ENCODE assay signal across 20 cellular contexts in genomic region chr2:30934071-30934470, GRCh38.
A peak's percentile ranks its signal among the peaks of the same experiment; 100 is the strongest.
DNase-seq lines count a peak whose midpoint lies in the region; TF ChIP-seq lines count a peak whose summit lies in the region.
"Had no signal": no experiment of that assay in that cellular context is flagged by ENCODE, and none has a peak within 500 bp of the region (broad histone marks: within the 10 kb centered on the region; RNA-seq: fewer than 3 reads in every experiment).

No MANE protein-coding gene starts in this region.

- H3K9me3 Mint-ChIP-seq in CD4-positive, alpha-beta memory T cell, result no peaks in the 10 kb centered on the region

- POLR2A ChIA-PET in CD4-positive, alpha-beta memory T cell (lab: Charles Lee; ENCODE audit: partially characterized antibody), result no interaction called here

- peaks cover 1 to 3% of the 10 kb centered on the region in 2 donors for H3K27me3 Mint-ChIP-seq in CD4-positive, alpha-beta memory T cell

- CTCF ChIA-PET in CD4-positive, alpha-beta memory T cell (lab: Charles Lee; ENCODE audit: partially characterized antibody), result no interaction called here

- peaks cover 0 to 5% (median 0%) of the 10 kb centered on the region in 11 experiments; a peak in 2 of 22 replicates for H4K20me1 ChIP-seq in BLaER1 treated with 17β-estradiol and CSF1 and Interleukin-3, amounts not matched to agents 10 nM and 100 nM

- no peak overlapping the region for H3K4me3 ChIP-seq in BLaER1 treated with 17β-estradiol and CSF1 and Interleukin-3, amounts not matched to agents 10 nM and 100 nM
- H3K4me3 ChIP-seq in HL-60 (replicated peaks; ENCODE audit: insufficient read depth, low read length) (no peak overlapping the region), dorsolateral prefrontal cortex (no peak overlapping the region), retinal pigment epithelial cell (ENCODE audit: low read length) (no peak overlapping the region), uterus (no peak overlapping the region)
- H3K4me3 ChIP-seq in CD4-positive, alpha-beta memory T cell (ENCODE audit: low read length in 2 of 2), result no peak overlapping the region
- H3K4me3 ChIP-seq: SK-N-MC had no signal

- H3K4me3 Mint-ChIP-seq in CD4-positive, alpha-beta memory T cell, result no peak overlapping the region

- peaks cover 29 to 84% (median 71%) of the 10 kb centered on the region in 11 experiments; a peak in 21 of 22 replicates for H3K36me3 ChIP-seq in BLaER1 treated with 17β-estradiol and CSF1 and Interleukin-3, amounts not matched to agents 10 nM and 100 nM
- H3K36me3 ChIP-seq in uterus, result no peaks in the 10 kb centered on the region
- no peaks in the 10 kb centered on the region for H3K36me3 ChIP-seq in CD4-positive, alpha-beta memory T cell (ENCODE audit: insufficient read depth, low read length)

- intact Hi-C loops in dorsolateral prefrontal cortex (cut with DNase I) (no loop called here), uterus (cut with DNase I; ENCODE audit: low total_unique reads) (no loop called here)
- intact Hi-C loops in CD4-positive, alpha-beta memory T cell (cut with micrococcal nuclease), result no loop called here

- TF ChIP-seq POLR2A in uterus (IDR thresholded peaks at IDR 0.05), result no peak

- no peaks in the 10 kb centered on the region for H3K9me3 ChIP-seq in BLaER1 treated with 17β-estradiol and CSF1 and Interleukin-3, amounts not matched to agents 10 nM and 100 nM (replicated peaks in 1 of 11)
- H3K9me3 ChIP-seq in uterus, result no peaks in the 10 kb centered on the region
- no peaks in the 10 kb centered on the region for H3K9me3 ChIP-seq in CD4-positive, alpha-beta memory T cell (ENCODE audit: control insufficient read depth in 1 of 2, low read length in 2 of 2)

- no peak overlapping the region for H3K9ac ChIP-seq in BLaER1 treated with 17β-estradiol and CSF1 and Interleukin-3, amounts not matched to agents 10 nM and 100 nM

- TF ChIP-seq CTCF in HL-60 (IDR thresholded peaks at IDR 0.05; ENCODE audit: insufficient read depth, low read length), result no peak
- no peak for TF ChIP-seq CTCF in dorsolateral prefrontal cortex (IDR thresholded peaks at IDR 0.05 in 54 of 56, conservative IDR thresholded peaks at IDR 0.05 in 2 of 56; ENCODE audit: low read depth in 1 of 56, partially characterized antibody in 56 of 56)
- no peak for TF ChIP-seq CTCF in retinal pigment epithelial cell (conservative IDR thresholded peaks at IDR 0.05; ENCODE audit: low read depth, low read length)
- TF ChIP-seq CTCF in uterus (IDR thresholded peaks at IDR 0.05), result no peak

- peak overlapping the region in 1 of 11 experiments; percentile 35; a peak in 2 of 22 replicates for H3K27ac ChIP-seq in BLaER1 treated with 17β-estradiol and CSF1 and Interleukin-3, amounts not matched to agents 10 nM and 100 nM
- H3K27ac ChIP-seq in HL-60 (replicated peaks), result peak overlapping the region; percentile 68
- H3K27ac ChIP-seq in dorsolateral prefrontal cortex, result peak overlapping the region in 11 of 59 donors; percentile 16 to 71 (median 43)
- no peak overlapping the region for H3K27ac ChIP-seq in uterus
- no peak overlapping the region for H3K27ac ChIP-seq in CD4-positive, alpha-beta memory T cell (ENCODE audit: low read depth, low read length)
- H3K27ac ChIP-seq: C4-2B, RWPE1, SK-N-MC had no signal

- DNase-seq in HL-60 (ENCODE audit: low read depth in 1 of 2, low spot score in 1 of 2), result peak; percentile 37 to 89
- peak in 9 of 10 donors; percentile 22 to 84 (median 66) for DNase-seq in dorsolateral prefrontal cortex
- DNase-seq in retinal pigment epithelial cell (ENCODE audit: low read depth), result peak; percentile 36
- no peak for DNase-seq in uterus
- no peak for DNase-seq in stimulated activated CD4-positive, alpha-beta T cell treated with anti-CD3 and anti-CD28 coated beads, Interleukin-1b, Interleukin-23, amount 100 ng/mL, for 48 hours
- DNase-seq in CD4-positive, alpha-beta memory T cell, result no peak
- DNase-seq: DMS53; Karpas-422; NCI-H1092 treated with DMSO at 0.1 percent for 48 hours; NCI-H1436 treated with DMSO at 0.1 percent for 48 hours; NCI-H2029; NCI-H226; NCI-H524; NCI-H774; NK-92 treated with Interleukin-12 subunit alpha and Interleukin-12 subunit beta, amount 100 ng/mL, for 24 hours; SHP77 treated with DMSO at 0.1 percent for 48 hours had no signal

- H3K4me1 Mint-ChIP-seq in CD4-positive, alpha-beta memory T cell, result no peaks in the 10 kb centered on the region

- H3K27ac Mint-ChIP-seq in CD4-positive, alpha-beta memory T cell, result no peak overlapping the region

- H3K36me3 Mint-ChIP-seq in CD4-positive, alpha-beta memory T cell, result no peaks in the 10 kb centered on the region

- H3K4me1 ChIP-seq in BLaER1 treated with 17β-estradiol and CSF1 and Interleukin-3, amounts not matched to agents 10 nM and 100 nM, result peaks cover 29 to 62% (median 58%) of the 10 kb centered on the region in 10 experiments
- no peaks in the 10 kb centered on the region for H3K4me1 ChIP-seq in uterus
- no peaks in the 10 kb centered on the region for H3K4me1 ChIP-seq in CD4-positive, alpha-beta memory T cell (ENCODE audit: insufficient read depth, low read length)

- H3K4me2 ChIP-seq in BLaER1 treated with 17β-estradiol and CSF1 and Interleukin-3, amounts not matched to agents 10 nM and 100 nM, result peak overlapping the region; percentile 35 to 90 (median 67); a peak in 19 of 22 replicates

- no peaks in the 10 kb centered on the region for H3K27me3 ChIP-seq in BLaER1 treated with 17β-estradiol and CSF1 and Interleukin-3, amounts not matched to agents 10 nM and 100 nM
- H3K27me3 ChIP-seq in HL-60 (ENCODE audit: insufficient read depth, poor library complexity, severe bottlenecking) (no peaks in the 10 kb centered on the region), dorsolateral prefrontal cortex (no peaks in the 10 kb centered on the region), uterus (no peaks in the 10 kb centered on the region)
- H3K27me3 ChIP-seq in CD4-positive, alpha-beta memory T cell (ENCODE audit: insufficient read depth, low read length), result no peaks in the 10 kb centered on the region

Comparison
In these comparisons a context has a peak if more than half of its experiments do, and no peak if none do; other contexts are left out.
1. DNase-seq: peak in HL-60 (2 of 2), dorsolateral prefrontal cortex (9 of 10) and retinal pigment epithelial cell (single experiment); none in uterus (0 of 2), stimulated activated CD4-positive, alpha-beta T cell treated with anti-CD3 and anti-CD28 coated beads, Interleukin-1b, Interleukin-23, amount 100 ng/mL, for 48 hours (single experiment) and CD4-positive, alpha-beta memory T cell (0 of 5).